ENCODE assay signal across 1 cellular context in the genomic region with DNA sequence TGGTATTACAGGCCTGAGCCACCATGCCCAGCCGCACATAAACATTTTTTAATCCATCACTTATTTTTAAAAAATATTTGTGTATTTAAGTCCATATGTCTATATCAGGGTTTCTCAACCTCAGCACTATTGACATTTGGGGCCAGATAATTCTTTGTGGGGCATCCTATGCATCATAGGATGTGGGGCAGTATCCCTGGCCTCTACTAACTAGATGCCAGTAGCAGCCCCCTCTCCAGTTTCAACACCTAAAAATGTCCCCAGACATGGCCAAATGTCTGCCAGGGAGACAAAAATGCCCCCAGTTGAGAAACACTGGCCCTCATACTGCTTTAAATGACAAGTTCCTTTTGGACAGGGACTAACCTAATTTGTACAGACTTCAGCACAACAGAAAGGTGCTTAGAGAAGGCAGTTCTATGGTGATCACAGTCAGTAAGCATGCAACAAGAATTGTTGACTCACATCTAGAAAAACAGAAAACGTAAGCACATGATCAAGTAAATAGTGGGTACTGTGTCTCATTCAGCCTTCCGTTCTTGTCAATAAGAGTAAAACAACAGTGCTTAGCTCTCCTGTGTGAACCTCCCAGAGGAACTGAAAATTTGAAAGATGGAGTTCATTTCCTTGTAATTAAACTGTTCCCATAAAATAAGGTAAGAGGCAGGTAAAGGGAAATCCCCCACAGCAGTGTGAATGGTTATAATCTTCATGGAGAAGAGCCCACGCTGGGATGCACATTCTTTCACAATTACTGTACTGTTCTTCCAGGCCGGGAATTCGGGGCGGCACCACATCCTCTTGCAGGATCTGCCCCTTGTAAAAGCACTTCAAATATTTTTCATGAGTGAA.
TF ChIP-seq lines count a peak whose summit lies in the region.

No MANE protein-coding gene starts in this region.

TF ChIP-seq in HepG2, 621 proteins besides CTCF, POLR2A, EP300 and RAD21:
- TF ChIP-seq PRPF4 (IDR thresholded peaks at IDR 0.05; ENCODE audit: low read depth, low read length, poor library complexity, severe bottlenecking) (no peak), CREM (IDR thresholded peaks at IDR 0.05) (no peak), CREM (CRISPR knock-in tag; IDR thresholded peaks at IDR 0.05) (no peak), EZH2 (conservative IDR thresholded peaks at IDR 0.05; ENCODE audit: low read depth, low read length) (no peak), KAT2B (IDR thresholded peaks at IDR 0.05; ENCODE audit: borderline replicate concordance, low read depth, low read length) (no peak), ZNF441 (CRISPR knock-in tag; IDR thresholded peaks at IDR 0.05; ENCODE audit: borderline replicate concordance) (no peak), MZF1 (CRISPR knock-in tag; IDR thresholded peaks at IDR 0.05; ENCODE audit: borderline replicate concordance) (no peak), ZNF878 (CRISPR knock-in tag; IDR thresholded peaks at IDR 0.05) (no peak), BORCS8-MEF2B (CRISPR knock-in tag; IDR thresholded peaks at IDR 0.05) (no peak), ZNF143 (CRISPR knock-in tag; IDR thresholded peaks at IDR 0.05) (no peak), ZSCAN25 (CRISPR knock-in tag; IDR thresholded peaks at IDR 0.05) (no peak), ZNF781 (CRISPR knock-in tag; IDR thresholded peaks at IDR 0.05; ENCODE audit: borderline replicate concordance, not compliant biosample characterization) (no peak), ZNF652 (CRISPR knock-in tag; IDR thresholded peaks at IDR 0.05; ENCODE audit: borderline replicate concordance, low read depth) (no peak), ZNF44 (CRISPR knock-in tag; IDR thresholded peaks at IDR 0.05) (no peak), ZNF598 (CRISPR knock-in tag; IDR thresholded peaks at IDR 0.05; ENCODE audit: borderline replicate concordance) (no peak), SRY (CRISPR knock-in tag; IDR thresholded peaks at IDR 0.05) (no peak)
- TF ChIP-seq, protein P1, sequence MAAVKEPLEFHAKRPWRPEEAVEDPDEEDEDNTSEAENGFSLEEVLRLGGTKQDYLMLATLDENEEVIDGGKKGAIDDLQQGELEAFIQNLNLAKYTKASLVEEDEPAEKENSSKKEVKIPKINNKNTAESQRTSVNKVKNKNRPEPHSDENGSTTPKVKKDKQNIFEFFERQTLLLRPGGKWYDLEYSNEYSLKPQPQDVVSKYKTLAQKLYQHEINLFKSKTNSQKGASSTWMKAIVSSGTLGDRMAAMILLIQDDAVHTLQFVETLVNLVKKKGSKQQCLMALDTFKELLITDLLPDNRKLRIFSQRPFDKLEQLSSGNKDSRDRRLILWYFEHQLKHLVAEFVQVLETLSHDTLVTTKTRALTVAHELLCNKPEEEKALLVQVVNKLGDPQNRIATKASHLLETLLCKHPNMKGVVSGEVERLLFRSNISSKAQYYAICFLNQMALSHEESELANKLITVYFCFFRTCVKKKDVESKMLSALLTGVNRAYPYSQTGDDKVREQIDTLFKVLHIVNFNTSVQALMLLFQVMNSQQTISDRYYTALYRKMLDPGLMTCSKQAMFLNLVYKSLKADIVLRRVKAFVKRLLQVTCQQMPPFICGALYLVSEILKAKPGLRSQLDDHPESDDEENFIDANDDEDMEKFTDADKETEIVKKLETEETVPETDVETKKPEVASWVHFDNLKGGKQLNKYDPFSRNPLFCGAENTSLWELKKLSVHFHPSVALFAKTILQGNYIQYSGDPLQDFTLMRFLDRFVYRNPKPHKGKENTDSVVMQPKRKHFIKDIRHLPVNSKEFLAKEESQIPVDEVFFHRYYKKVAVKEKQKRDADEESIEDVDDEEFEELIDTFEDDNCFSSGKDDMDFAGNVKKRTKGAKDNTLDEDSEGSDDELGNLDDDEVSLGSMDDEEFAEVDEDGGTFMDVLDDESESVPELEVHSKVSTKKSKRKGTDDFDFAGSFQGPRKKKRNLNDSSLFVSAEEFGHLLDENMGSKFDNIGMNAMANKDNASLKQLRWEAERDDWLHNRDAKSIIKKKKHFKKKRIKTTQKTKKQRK (IDR thresholded peaks at IDR 0.05; ENCODE audit: low read length) = no peak
- TF ChIP-seq, protein P2, sequence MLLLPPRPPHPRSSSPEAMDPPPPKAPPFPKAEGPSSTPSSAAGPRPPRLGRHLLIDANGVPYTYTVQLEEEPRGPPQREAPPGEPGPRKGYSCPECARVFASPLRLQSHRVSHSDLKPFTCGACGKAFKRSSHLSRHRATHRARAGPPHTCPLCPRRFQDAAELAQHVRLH (CRISPR knock-in tag; IDR thresholded peaks at IDR 0.05; ENCODE audit: borderline replicate concordance, low read depth) = no peak
- TF ChIP-seq, protein P3, sequence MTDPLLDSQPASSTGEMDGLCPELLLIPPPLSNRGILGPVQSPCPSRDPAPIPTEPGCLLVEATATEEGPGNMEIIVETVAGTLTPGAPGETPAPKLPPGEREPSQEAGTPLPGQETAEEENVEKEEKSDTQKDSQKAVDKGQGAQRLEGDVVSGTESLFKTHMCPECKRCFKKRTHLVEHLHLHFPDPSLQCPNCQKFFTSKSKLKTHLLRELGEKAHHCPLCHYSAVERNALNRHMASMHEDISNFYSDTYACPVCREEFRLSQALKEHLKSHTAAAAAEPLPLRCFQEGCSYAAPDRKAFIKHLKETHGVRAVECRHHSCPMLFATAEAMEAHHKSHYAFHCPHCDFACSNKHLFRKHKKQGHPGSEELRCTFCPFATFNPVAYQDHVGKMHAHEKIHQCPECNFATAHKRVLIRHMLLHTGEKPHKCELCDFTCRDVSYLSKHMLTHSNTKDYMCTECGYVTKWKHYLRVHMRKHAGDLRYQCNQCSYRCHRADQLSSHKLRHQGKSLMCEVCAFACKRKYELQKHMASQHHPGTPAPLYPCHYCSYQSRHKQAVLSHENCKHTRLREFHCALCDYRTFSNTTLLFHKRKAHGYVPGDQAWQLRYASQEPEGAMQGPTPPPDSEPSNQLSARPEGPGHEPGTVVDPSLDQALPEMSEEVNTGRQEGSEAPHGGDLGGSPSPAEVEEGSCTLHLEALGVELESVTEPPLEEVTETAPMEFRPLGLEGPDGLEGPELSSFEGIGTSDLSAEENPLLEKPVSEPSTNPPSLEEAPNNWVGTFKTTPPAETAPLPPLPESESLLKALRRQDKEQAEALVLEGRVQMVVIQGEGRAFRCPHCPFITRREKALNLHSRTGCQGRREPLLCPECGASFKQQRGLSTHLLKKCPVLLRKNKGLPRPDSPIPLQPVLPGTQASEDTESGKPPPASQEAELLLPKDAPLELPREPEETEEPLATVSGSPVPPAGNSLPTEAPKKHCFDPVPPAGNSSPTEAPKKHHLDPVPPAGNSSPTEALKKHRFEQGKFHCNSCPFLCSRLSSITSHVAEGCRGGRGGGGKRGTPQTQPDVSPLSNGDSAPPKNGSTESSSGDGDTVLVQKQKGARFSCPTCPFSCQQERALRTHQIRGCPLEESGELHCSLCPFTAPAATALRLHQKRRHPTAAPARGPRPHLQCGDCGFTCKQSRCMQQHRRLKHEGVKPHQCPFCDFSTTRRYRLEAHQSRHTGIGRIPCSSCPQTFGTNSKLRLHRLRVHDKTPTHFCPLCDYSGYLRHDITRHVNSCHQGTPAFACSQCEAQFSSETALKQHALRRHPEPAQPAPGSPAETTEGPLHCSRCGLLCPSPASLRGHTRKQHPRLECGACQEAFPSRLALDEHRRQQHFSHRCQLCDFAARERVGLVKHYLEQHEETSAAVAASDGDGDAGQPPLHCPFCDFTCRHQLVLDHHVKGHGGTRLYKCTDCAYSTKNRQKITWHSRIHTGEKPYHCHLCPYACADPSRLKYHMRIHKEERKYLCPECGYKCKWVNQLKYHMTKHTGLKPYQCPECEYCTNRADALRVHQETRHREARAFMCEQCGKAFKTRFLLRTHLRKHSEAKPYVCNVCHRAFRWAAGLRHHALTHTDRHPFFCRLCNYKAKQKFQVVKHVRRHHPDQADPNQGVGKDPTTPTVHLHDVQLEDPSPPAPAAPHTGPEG (CRISPR knock-in tag; IDR thresholded peaks at IDR 0.05) = no peak
- TF ChIP-seq, protein P4, sequence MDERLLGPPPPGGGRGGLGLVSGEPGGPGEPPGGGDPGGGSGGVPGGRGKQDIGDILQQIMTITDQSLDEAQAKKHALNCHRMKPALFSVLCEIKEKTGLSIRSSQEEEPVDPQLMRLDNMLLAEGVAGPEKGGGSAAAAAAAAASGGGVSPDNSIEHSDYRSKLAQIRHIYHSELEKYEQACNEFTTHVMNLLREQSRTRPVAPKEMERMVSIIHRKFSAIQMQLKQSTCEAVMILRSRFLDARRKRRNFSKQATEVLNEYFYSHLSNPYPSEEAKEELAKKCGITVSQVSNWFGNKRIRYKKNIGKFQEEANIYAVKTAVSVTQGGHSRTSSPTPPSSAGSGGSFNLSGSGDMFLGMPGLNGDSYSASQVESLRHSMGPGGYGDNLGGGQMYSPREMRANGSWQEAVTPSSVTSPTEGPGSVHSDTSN (CRISPR knock-in tag; IDR thresholded peaks at IDR 0.05) = no peak
- TF ChIP-seq, protein P5, sequence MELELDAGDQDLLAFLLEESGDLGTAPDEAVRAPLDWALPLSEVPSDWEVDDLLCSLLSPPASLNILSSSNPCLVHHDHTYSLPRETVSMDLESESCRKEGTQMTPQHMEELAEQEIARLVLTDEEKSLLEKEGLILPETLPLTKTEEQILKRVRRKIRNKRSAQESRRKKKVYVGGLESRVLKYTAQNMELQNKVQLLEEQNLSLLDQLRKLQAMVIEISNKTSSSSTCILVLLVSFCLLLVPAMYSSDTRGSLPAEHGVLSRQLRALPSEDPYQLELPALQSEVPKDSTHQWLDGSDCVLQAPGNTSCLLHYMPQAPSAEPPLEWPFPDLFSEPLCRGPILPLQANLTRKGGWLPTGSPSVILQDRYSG (CRISPR knock-in tag; IDR thresholded peaks at IDR 0.05) = no peak
